8 cellular contexts compared by ENCODE assay signal in genomic region chr9:130693426-130694191, GRCh38. TPM values are rescaled to one million over a fixed set of nuclear protein-coding genes. Genes with fewer than 3 reads are reported as not detected.
DNase-seq lines count a peak whose midpoint lies in the region; ATAC-seq, FAIRE-seq and TF ChIP-seq lines count a peak whose summit lies in the region.

TSS of gene EXOSC2 (plus strand) at chr9:130693780. CDS start at chr9:130693792, 12 bp downstream.

- H3K27ac Mint-ChIP-seq in dendritic cell treated with granulocyte-macrophage colony-stimulating factor and Interleukin-4, amounts not matched to agents 40 ng/mL and 50 ng/mL, for 4 days: peak within 1 kb of the TSS; percentile 81

- TF ChIP-seq EP300 in HepG2 (IDR thresholded peaks at IDR 0.05; ENCODE audit: low read depth in 2 of 2, low read length in 2 of 2) (no peak), HepG2 (CRISPR knock-in tag; IDR thresholded peaks at IDR 0.05; ENCODE audit: borderline replicate concordance) (no peak)

- H3K36me3 Mint-ChIP-seq in dendritic cell treated with granulocyte-macrophage colony-stimulating factor and Interleukin-4, amounts not matched to agents 40 ng/mL and 50 ng/mL, for 4 days (ENCODE audit: low read depth): peaks cover 45% of the 10 kb centered on the region

- POLR2A ChIA-PET in HepG2 (lab: Yijun Ruan, JAX): interaction anchor here (0.6 to 1.9 kb wide), 12 partner anchors 10 to 726 kb away, joined by 3 to 12 read pairs (median 4); no protein-coding TSS in a partner anchor

- H3K27me3 Mint-ChIP-seq in dendritic cell treated with granulocyte-macrophage colony-stimulating factor and Interleukin-4, amounts not matched to agents 40 ng/mL and 50 ng/mL, for 4 days: peaks cover 14% of the 10 kb centered on the region

- no peak for TF ChIP-seq CTCF in HepG2 (CRISPR knock-in tag; IDR thresholded peaks at IDR 0.05)

- DNase-seq in CD1c-positive myeloid dendritic cell (ENCODE audit: extremely low spot score) (peak; percentile 99), NCI-H774 (lab: John Stamatoyannopoulos, UW) (peak; percentile 98), HepG2 (ENCODE audit: low spot score) (peak; percentile 95)
- DNase-seq in activated CD4-positive, alpha-beta T cell treated with anti-CD3 and anti-CD28 coated beads, Interleukin-2, amount 50 U/mL, for 4 hours: peak; percentile 99
- DNase-seq in stimulated activated CD4-positive, alpha-beta T cell treated with anti-CD3 and anti-CD28 coated beads, Interleukin-2, amount 100 ng/mL, for 48 hours: peak; percentile 93 to 96

- H3K79me2 ChIP-seq in HepG2 (ENCODE audit: insufficient read depth, low read length): peaks cover 41% of the 10 kb centered on the region

- peaks cover 0 to 3% of the 10 kb centered on the region in 2 experiments; a peak in 1 of 5 replicates for H3K27me3 ChIP-seq in HepG2 (ENCODE audit: control insufficient read depth in 1 of 2, insufficient read depth in 2 of 2, low read length in 2 of 2)

- in situ Hi-C loops in HepG2 (cut with HindIII; ENCODE audit: extremely low pct_ligation_motif_present, low pct_unique_long_range_greater_than_20kb): no loop called here

- ATAC-seq in GM19397 (IDR thresholded peaks at IDR 0.05; ENCODE audit: unreplicated experiment) (peak; percentile 96), HG03565 (IDR thresholded peaks at IDR 0.05; ENCODE audit: unreplicated experiment) (peak; percentile 89), HepG2 (peak; percentile 86)

- peak within 1 kb of the TSS; percentile 67 for H3K27ac ChIP-seq in HepG2 (ENCODE audit: extremely low read length, insufficient read depth, low read length)

- H2AFZ ChIP-seq in HepG2 (ENCODE audit: low read length): peak within 1 kb of the TSS; percentile 89

- peak within 1 kb of the TSS; percentile 95 for H3K4me2 ChIP-seq in HepG2 (ENCODE audit: low read depth, low read length)

- H3K9ac ChIP-seq in HepG2 (ENCODE audit: insufficient read depth, low read depth, low read length): peak within 1 kb of the TSS; percentile 94

- TF ChIP-seq RAD21 in HepG2 (CRISPR knock-in tag; IDR thresholded peaks at IDR 0.05): no peak

- peaks cover 13 to 25% of the 10 kb centered on the region in 2 experiments for H3K36me3 ChIP-seq in HepG2 (replicated peaks in 1 of 2; ENCODE audit: control insufficient read depth in 1 of 2, insufficient read depth in 2 of 2, low read length in 2 of 2)

- H3K4me3 ChIP-seq in HepG2 (replicated peaks in 1 of 3; ENCODE audit: insufficient read depth in 1 of 3, low read depth in 2 of 3, low read length in 3 of 3): peak within 1 kb of the TSS; percentile 77 to 97 (median 89)

- intact Hi-C loops in dendritic cell treated with granulocyte-macrophage colony-stimulating factor and Interleukin-4, amounts not matched to agents 40 ng/mL and 50 ng/mL, for 4 days (cut with micrococcal nuclease): loop anchor here (1.0 kb wide), 1 partner anchor 19 kb away; no protein-coding TSS in a partner anchor
- intact Hi-C loops in HepG2 (cut with micrococcal nuclease; ENCODE audit: unreplicated experiment): no loop called here

- CTCF ChIA-PET in HepG2 (lab: Yijun Ruan, JAX; ENCODE audit: low intra/inter-chr PET ratio, low total read pairs): no interaction called here

- peak within 1 kb of the TSS; percentile 93 for H3K4me3 Mint-ChIP-seq in dendritic cell treated with granulocyte-macrophage colony-stimulating factor and Interleukin-4, amounts not matched to agents 40 ng/mL and 50 ng/mL, for 4 days

- TF ChIP-seq POLR2A in HepG2 (IDR thresholded peaks at IDR 0.05; ENCODE audit: insufficient read depth in 1 of 2, low read depth in 2 of 2, low read length in 2 of 2): peak; percentile 93 to 94

- H3K9me3 ChIP-seq in HepG2 (ENCODE audit: low read length): no peaks in the 10 kb centered on the region

- H4K20me1 ChIP-seq in HepG2 (ENCODE audit: insufficient read depth, low read length): no peaks in the 10 kb centered on the region

- no TSS peak for BruUV-seq in HepG2 (replicated peaks; lab: Mats Ljungman, UMichigan)

- WGBS in HepG2 (ENCODE audit: low lambda C conversion rate): 2% methylated on average over 15 of the region's 40 CpGs

- peaks cover 24% of the 10 kb centered on the region for H3K4me1 Mint-ChIP-seq in dendritic cell treated with granulocyte-macrophage colony-stimulating factor and Interleukin-4, amounts not matched to agents 40 ng/mL and 50 ng/mL, for 4 days (ENCODE audit: low read depth)

- peak; percentile 79 for FAIRE-seq in HepG2 (lab: Jason Lieb, UNC)

- no peaks in the 10 kb centered on the region for H3K9me3 Mint-ChIP-seq in dendritic cell treated with granulocyte-macrophage colony-stimulating factor and Interleukin-4, amounts not matched to agents 40 ng/mL and 50 ng/mL, for 4 days

- H3K4me1 ChIP-seq in HepG2 (ENCODE audit: insufficient read depth, low read length): peaks cover 59% of the 10 kb centered on the region

TF ChIP-seq in HepG2, 621 proteins besides CTCF, POLR2A, EP300 and RAD21 (continues in another document):
- no peak for TF ChIP-seq NONO (IDR thresholded peaks at IDR 0.05)
- peak; percentile 69; the same call in 1 of the 2 replicates for TF ChIP-seq NONO (CRISPR knock-in tag; conservative IDR thresholded peaks at IDR 0.05)
- no peak for TF ChIP-seq ZSCAN22 (CRISPR knock-in tag; IDR thresholded peaks at IDR 0.05)
- TF ChIP-seq ZKSCAN8 (CRISPR knock-in tag; IDR thresholded peaks at IDR 0.05; ENCODE audit: borderline replicate concordance): no peak
- no peak for TF ChIP-seq ZNF205 (CRISPR knock-in tag; IDR thresholded peaks at IDR 0.05)
- TF ChIP-seq SAP130 (CRISPR knock-in tag; IDR thresholded peaks at IDR 0.05; ENCODE audit: low read depth): peak; percentile 88
- 0 out of 2 replicates have a peak, but pooled peaks have one; percentile 45 for TF ChIP-seq ZNF615 (CRISPR knock-in tag; IDR thresholded peaks at IDR 0.05; ENCODE audit: borderline replicate concordance)
- peak; percentile 99 for TF ChIP-seq HMGXB3 (CRISPR knock-in tag; IDR thresholded peaks at IDR 0.05; ENCODE audit: borderline replicate concordance)
- TF ChIP-seq ZNF839 (CRISPR knock-in tag; IDR thresholded peaks at IDR 0.05; ENCODE audit: borderline replicate concordance): no peak

RNA-seq across cellular contexts. Expression of gene EXOSC2, which starts in this region (rescaled TPM):
- total RNA-seq in HepG2 (2016; rRNA removed; fragmentation: Illumina TruSeq; extraction: Trizol): 63.8 and 74.2 TPM in 2 replicates
- 12.8 and 14.5 TPM in 2 replicates for total RNA-seq in HepG2 (2016; cell fraction: cytosol; rRNA removed; fragmentation: Illumina TruSeq; extraction: Trizol; ENCODE audit: low read depth)
- total RNA-seq in HepG2 (2016; cell fraction: insoluble cytoplasmic fraction; rRNA removed; fragmentation: Illumina TruSeq; extraction: Trizol): 68.2 and 72.7 TPM in 2 replicates
- total RNA-seq in HepG2 (2016; cell fraction: membrane; rRNA removed; fragmentation: Illumina TruSeq; extraction: Trizol): 20.9 and 24.0 TPM in 2 replicates
- total RNA-seq in HepG2 (2016; cell fraction: nucleus; rRNA removed; fragmentation: Illumina TruSeq; extraction: Trizol): 62.3 and 62.8 TPM in 2 replicates
- 24.9 and 27.5 TPM in 2 replicates for polyA plus RNA-seq in HepG2 (2011; rRNA removed)
- 17.0 and 21.5 TPM in 2 replicates for polyA plus RNA-seq in HepG2 (2011; cell fraction: cytosol; rRNA removed)
- 39.4 and 40.1 TPM in 2 replicates for polyA plus RNA-seq in HepG2 (2011; cell fraction: nucleus; rRNA removed)
- 14.9 and 20.3 TPM in 2 replicates for polyA plus RNA-seq in HepG2 (2012)
- 5.0 TPM in 2 replicates for polyA plus RNA-seq in HepG2 (2016; cell fraction: cytosol; fragmentation: Illumina TruSeq; extraction: Trizol; ENCODE audit: low read depth)
- polyA plus RNA-seq in HepG2 (2016; cell fraction: insoluble cytoplasmic fraction; fragmentation: Illumina TruSeq; extraction: Trizol; ENCODE audit: low read depth): 55.4 and 66.7 TPM in 2 replicates
- polyA plus RNA-seq in HepG2 (2016; cell fraction: membrane; fragmentation: Illumina TruSeq; extraction: Trizol; ENCODE audit: low read depth): 9.3 and 9.6 TPM in 2 replicates
- polyA plus RNA-seq in HepG2 (2016; cell fraction: nucleus; fragmentation: Illumina TruSeq; extraction: Trizol; ENCODE audit: insufficient read depth, low read depth): 97.7 and 110 TPM in 2 replicates
- 28.7 and 165 TPM in 2 replicates for polyA minus RNA-seq in HepG2 (2011; rRNA and poly(A)+ RNA removed; ENCODE audit: low replicate concordance)
- 21.2 and 31.5 TPM in 2 replicates for polyA minus RNA-seq in HepG2 (2011; cell fraction: cytosol; rRNA and poly(A)+ RNA removed)
- 51.8 and 52.0 TPM in 2 replicates for polyA minus RNA-seq in HepG2 (2011; cell fraction: nucleus; rRNA and poly(A)+ RNA removed)

Comparison
In these comparisons a context has a peak if more than half of its experiments do, and no peak if none do; other contexts are left out.
1. Peak in every context shown above with its lines: DNase-seq, ATAC-seq, H3K4me3 ChIP-seq and H3K27ac ChIP-seq.